ENCODE assay signal across 28 cellular contexts in genomic region chr5:27221410-27221809, GRCh38.
"Had no signal": no experiment of that assay in that cellular context is flagged by ENCODE, and none has a peak within 500 bp of the region (broad histone marks: within the 10 kb centered on the region; RNA-seq: fewer than 3 reads in every experiment).

No MANE protein-coding gene starts in this region.

- H3K4me1 ChIP-seq: ascending aorta, breast epithelium had no signal

- H3K36me3 ChIP-seq: ascending aorta, breast epithelium had no signal

- H3K27me3 ChIP-seq: ascending aorta, breast epithelium had no signal

- H3K4me3 ChIP-seq: ascending aorta, breast epithelium, PC-9 had no signal

- DNase-seq: activated CD4-positive, alpha-beta T cell treated with anti-CD3 and anti-CD28 coated beads for 36 hours; activated CD4-positive, alpha-beta T cell treated with anti-CD3 and anti-CD28 coated beads, Interleukin-2, amount 10 ng/mL, durations not matched to agents 7 days and 5 days; activated CD4-positive, alpha-beta T cell treated with anti-CD3 and anti-CD28 coated beads, Interleukin-2, amount 50 U/mL, for 48 hours; activated CD8-positive, alpha-beta T cell treated with anti-CD3 and anti-CD28 coated beads, Interleukin-2, amount 10 ng/mL, durations not matched to agents 7 days and 5 days; activated gamma-delta T cell; activated naive CD4-positive, alpha-beta T cell treated with Interleukin-2 at 50 U/mL for 16 hours; activated naive CD8-positive, alpha-beta T cell treated with anti-CD3 and anti-CD28 coated beads, Interleukin-2, amount 10 ng/mL, durations not matched to agents 7 days and 5 days; activated T-cell treated with anti-CD3 and anti-CD28 coated beads, Interleukin-2, amount 50 U/mL, for 24 hours; amygdala; Kasumi-1; KG1; MM.1S; MV-4-11; NCI-H1092; NCI-H1436 treated with DMSO at 0.1 percent for 48 hours; NCI-H187; NCI-H2029 treated with DMSO at 0.1 percent for 48 hours; NCI-H2107; NCI-H2171; NCI-H510A; NCI-H526; NCI-H748 treated with DMSO at 0.1 percent for 48 hours; PC-9; Right ventricle myocardium superior had no signal

- ATAC-seq: activated CD4-positive, alpha-beta T cell treated with anti-CD3 and anti-CD28 coated beads for 36 hours; activated CD4-positive, CD25-positive, alpha-beta regulatory T cell treated with anti-CD3 and anti-CD28 coated beads, Interleukin-2, amount 50 U/mL, for 24 hours; activated CD8-positive, alpha-beta T cell treated with anti-CD3 and anti-CD28 coated beads, Interleukin-2, amount 10 ng/mL, durations not matched to agents 7 days and 5 days; WTC11 had no signal

- H3K27ac ChIP-seq: ascending aorta, breast epithelium, PC-9 had no signal

- H3K4me2 ChIP-seq: PC-9 had no signal

- H3K9me3 ChIP-seq: ascending aorta had no signal
